18 cellular contexts compared by ENCODE assay signal in the genomic region with DNA sequence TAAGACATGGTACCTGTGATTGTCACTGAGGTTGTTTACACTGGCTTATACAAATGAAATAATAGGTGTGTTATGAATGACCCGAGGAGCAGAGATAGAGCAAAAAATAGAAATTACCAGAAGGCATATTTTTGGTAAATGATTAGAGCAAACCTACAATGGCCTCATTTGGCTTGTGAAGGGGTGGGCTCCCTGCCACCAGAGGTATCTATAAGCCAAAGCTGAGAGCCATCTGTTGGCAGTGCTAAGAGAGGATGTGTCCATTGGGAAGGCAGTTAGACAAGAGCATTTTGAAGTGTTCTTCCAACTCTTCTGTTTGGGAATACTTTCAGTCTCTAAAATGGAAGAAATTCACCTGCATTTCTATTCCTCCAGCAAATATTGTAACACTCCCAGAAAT. TPM values are rescaled to one million over a fixed set of nuclear protein-coding genes. Genes with fewer than 3 reads are reported as not detected.
DNase-seq lines count a peak whose midpoint lies in the region; ATAC-seq, FAIRE-seq and TF ChIP-seq lines count a peak whose summit lies in the region.
"Had no signal": no experiment of that assay in that cellular context is flagged by ENCODE, and none has a peak within 500 bp of the region (broad histone marks: within the 10 kb centered on the region; RNA-seq: fewer than 3 reads in every experiment).

No MANE protein-coding gene starts in this region.

- no peaks in the 10 kb centered on the region for H3K9me3 ChIP-seq in sigmoid colon
- H3K9me3 ChIP-seq in colonic mucosa, result no peaks in the 10 kb centered on the region
- no peaks in the 10 kb centered on the region for H3K9me3 ChIP-seq in pancreas
- no peaks in the 10 kb centered on the region for H3K9me3 ChIP-seq in CD4-positive, alpha-beta memory T cell (ENCODE audit: control insufficient read depth in 1 of 2, low read length in 2 of 2)
- H3K9me3 ChIP-seq: BLaER1 treated with 17β-estradiol and CSF1 and Interleukin-3, amounts not matched to agents 10 nM and 100 nM; HAP-1; MG63 had no signal

- H3K27me3 Mint-ChIP-seq in CD4-positive, alpha-beta memory T cell, result no peaks in the 10 kb centered on the region

- peaks cover 0 to 4% (median 4%) of the 10 kb centered on the region in 4 donors for H3K4me1 Mint-ChIP-seq in CD4-positive, alpha-beta memory T cell

- H3K4me1 ChIP-seq in sigmoid colon (peaks cover 0 to 49% (median 19%) of the 10 kb centered on the region in 4 donors), colonic mucosa (no peaks in the 10 kb centered on the region), pancreas (no peaks in the 10 kb centered on the region)
- no peaks in the 10 kb centered on the region for H3K4me1 ChIP-seq in CD4-positive, alpha-beta memory T cell (ENCODE audit: insufficient read depth, low read length)
- H3K4me1 ChIP-seq: HAP-1 had no signal

- no peak overlapping the region for H3K9ac ChIP-seq in colonic mucosa (ENCODE audit: low read depth in 2 of 2, low read length in 2 of 2)
- H3K9ac ChIP-seq: BLaER1 treated with 17β-estradiol and CSF1 and Interleukin-3, amounts not matched to agents 10 nM and 100 nM had no signal

- DNase-seq in NCI-H1694 treated with DMSO at 0.1 percent for 48 hours (lab: John Stamatoyannopoulos, UW) (peak; percentile 7), NCI-H1694 (lab: John Stamatoyannopoulos, UW) (no peak), NCI-H446 (lab: John Stamatoyannopoulos, UW) (peak; percentile 44 to 73), caudate nucleus (lab: John Stamatoyannopoulos, UW) (peak in 1 of 61 donors; percentile 65), sigmoid colon (no peak), colonic mucosa (no peak), pancreas (no peak)
- no peak for DNase-seq in CD4-positive, alpha-beta memory T cell
- DNase-seq: 8988T, MG63, NCI-H1092 treated with DMSO at 0.1 percent for 48 hours, NCI-H187, NCI-H510A, PC-9 had no signal

- FAIRE-seq in pancreas (lab: Jason Lieb, UNC), result no peak
- FAIRE-seq: GM19239, HepG2 had no signal

- H3K9me3 Mint-ChIP-seq in CD4-positive, alpha-beta memory T cell, result no peaks in the 10 kb centered on the region

- POLR2A ChIA-PET in CD4-positive, alpha-beta memory T cell (lab: Charles Lee; ENCODE audit: partially characterized antibody), result interaction anchor here (0.6 to 2.0 kb wide), 3 partner anchors 107 to 249 kb away, joined by 3 to 4 read pairs (median 3); no protein-coding TSS in a partner anchor

- H3K27ac ChIP-seq in caudate nucleus (ENCODE audit: low read depth, low read length), result peak overlapping the region; percentile 58
- peak overlapping the region in 3 of 4 donors; percentile 33 to 88 (median 86) for H3K27ac ChIP-seq in sigmoid colon
- H3K27ac ChIP-seq in colonic mucosa, result no peak overlapping the region
- no peak overlapping the region for H3K27ac ChIP-seq in pancreas
- H3K27ac ChIP-seq in CD4-positive, alpha-beta memory T cell (ENCODE audit: low read depth, low read length), result no peak overlapping the region
- H3K27ac ChIP-seq: BLaER1 treated with 17β-estradiol and CSF1 and Interleukin-3, amounts not matched to agents 10 nM and 100 nM; PC-9 had no signal

- H3K36me3 ChIP-seq in sigmoid colon, result peaks cover 0 to 51% (median 8%) of the 10 kb centered on the region in 4 donors
- H3K36me3 ChIP-seq in colonic mucosa, result no peaks in the 10 kb centered on the region
- H3K36me3 ChIP-seq in pancreas, result no peaks in the 10 kb centered on the region
- no peaks in the 10 kb centered on the region for H3K36me3 ChIP-seq in CD4-positive, alpha-beta memory T cell (ENCODE audit: insufficient read depth, low read length)
- H3K36me3 ChIP-seq: BLaER1 treated with 17β-estradiol and CSF1 and Interleukin-3, amounts not matched to agents 10 nM and 100 nM; HAP-1; MG63 had no signal

- intact Hi-C loops in sigmoid colon (cut with DNase I) (no loop called here), colonic mucosa (cut with DNase I) (loop anchor here (5.0 to 10.0 kb wide), 2 partner anchors 143 to 226 kb away; no protein-coding TSS in a partner anchor), pancreas (cut with DNase I) (no loop called here)
- intact Hi-C loops in CD4-positive, alpha-beta memory T cell (cut with micrococcal nuclease), result no loop called here

- no peak overlapping the region for H3K4me3 Mint-ChIP-seq in CD4-positive, alpha-beta memory T cell

- H3K27me3 ChIP-seq in sigmoid colon (no peaks in the 10 kb centered on the region), colonic mucosa (no peaks in the 10 kb centered on the region), pancreas (no peaks in the 10 kb centered on the region)
- no peaks in the 10 kb centered on the region for H3K27me3 ChIP-seq in CD4-positive, alpha-beta memory T cell (ENCODE audit: insufficient read depth, low read length)
- H3K27me3 ChIP-seq: BLaER1 treated with 17β-estradiol and CSF1 and Interleukin-3, amounts not matched to agents 10 nM and 100 nM; MG63 had no signal

- ATAC-seq in pancreas, result no peak
- ATAC-seq: HepG2 had no signal

- 27 to 65% methylated on average over 1 of the region's 1 CpG for WGBS in sigmoid colon, 2 donors
- 16 to 19% methylated on average over 1 of the region's 1 CpG for whole genome bisulfite sequencing in pancreas, 2 donors

- peak overlapping the region in 3 of 7 donors; percentile 20 to 54 (median 29) for H3K27ac Mint-ChIP-seq in CD4-positive, alpha-beta memory T cell

- TF ChIP-seq CTCF in sigmoid colon (IDR thresholded peaks at IDR 0.05) (no peak), colonic mucosa (IDR thresholded peaks at IDR 0.05) (no peak), pancreas (IDR thresholded peaks at IDR 0.05) (no peak)

- no peak for TF ChIP-seq POLR2A in sigmoid colon (IDR thresholded peaks at IDR 0.05)

- CTCF ChIA-PET in CD4-positive, alpha-beta memory T cell (lab: Charles Lee; ENCODE audit: partially characterized antibody), result interaction anchor here (0.5 to 5.1 kb wide), 12 partner anchors 9 to 247 kb away, joined by 3 to 34 read pairs (median 10); partner anchors contain the start of gene NIPAL4

- TF ChIP-seq EP300 in sigmoid colon (IDR thresholded peaks at IDR 0.05), result no peak

- no peak overlapping the region for H3K4me3 ChIP-seq in sigmoid colon
- no peak overlapping the region for H3K4me3 ChIP-seq in colonic mucosa
- no peak overlapping the region for H3K4me3 ChIP-seq in pancreas
- H3K4me3 ChIP-seq in CD4-positive, alpha-beta memory T cell (ENCODE audit: low read length in 2 of 2), result no peak overlapping the region
- H3K4me3 ChIP-seq: BLaER1 treated with 17β-estradiol and CSF1 and Interleukin-3, amounts not matched to agents 10 nM and 100 nM; HAP-1; MG63; PC-9 had no signal

- H3K36me3 Mint-ChIP-seq in CD4-positive, alpha-beta memory T cell, result peaks cover 26 to 36% of the 10 kb centered on the region in 2 donors

RNA-seq across cellular contexts. Expression of gene NIPAL4, which starts 10.6 kb away (rescaled TPM):
- total RNA-seq in sigmoid colon, result 1 to 10 TPM; 2.8 to 5.1 (median 4.9) TPM
- polyA plus RNA-seq in sigmoid colon, result 1 to 10 TPM in 1 of 3 donors, not detected in 2; 1.3 TPM
- total RNA-seq in colonic mucosa, result 1 to 10 TPM in 1 of 2 donors, not detected in 1; 1.4 TPM
- total RNA-seq in pancreas, result not detected
- under 1 TPM in 1 of 2 donors, not detected in 1; 0.07 TPM for polyA plus RNA-seq in pancreas
- not detected for total RNA-seq in CD4-positive, alpha-beta memory T cell
- polyA plus RNA-seq in CD4-positive, alpha-beta memory T cell, result not detected
- total RNA-seq: HepG2 had no signal
- polyA plus RNA-seq: HepG2 had no signal

Comparison
In these comparisons a context has a peak if more than half of its experiments do, and no peak if none do; other contexts are left out.
1. DNase-seq: peak in NCI-H1694 treated with DMSO at 0.1 percent for 48 hours (single experiment) and NCI-H446 (2 of 2); none in NCI-H1694 (single experiment), sigmoid colon (single experiment), colonic mucosa (single experiment), pancreas (0 of 6) and CD4-positive, alpha-beta memory T cell (0 of 5).
2. H3K27ac ChIP-seq: peak in caudate nucleus (single experiment) and sigmoid colon (3 of 4); none in colonic mucosa (single experiment), pancreas (0 of 4) and CD4-positive, alpha-beta memory T cell (single experiment).